Comparison of ENCODE assay signal across 20 cellular contexts in the genomic region with DNA sequence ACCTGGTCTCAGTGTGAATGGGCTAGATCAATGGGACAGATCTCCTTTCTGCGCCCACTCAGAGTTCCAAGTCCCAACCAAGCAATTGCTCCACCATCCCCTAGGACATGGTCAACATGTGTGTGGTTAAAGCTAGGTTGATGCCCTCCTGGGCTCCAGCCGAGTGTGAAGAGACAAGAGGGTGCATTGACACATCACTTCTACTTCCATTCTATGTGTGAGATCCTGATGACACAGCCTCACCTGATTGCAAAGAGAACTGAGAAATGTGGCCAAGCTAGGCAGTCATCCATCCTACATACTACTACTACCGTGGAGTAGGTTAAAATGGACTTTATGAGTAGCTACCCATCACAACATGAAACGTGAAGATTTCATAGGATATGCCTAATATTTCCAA.
"Had no signal": no experiment of that assay in that cellular context is flagged by ENCODE, and none has a peak within 500 bp of the region (broad histone marks: within the 10 kb centered on the region; RNA-seq: fewer than 3 reads in every experiment).

No MANE protein-coding gene starts in this region.

- H3K4me1 ChIP-seq: heart left ventricle, left lung, neural progenitor cell, spleen, tibial nerve had no signal

- H3K4me3 ChIP-seq: heart left ventricle, left lung, lung, neural progenitor cell, spleen, tibial nerve had no signal

- H3K36me3 ChIP-seq: heart left ventricle, left lung, neural progenitor cell, spleen, tibial nerve had no signal

- DNase-seq: activated CD4-positive, alpha-beta T cell treated with anti-CD3 and anti-CD28 coated beads for 36 hours; activated CD4-positive, CD25-positive, alpha-beta regulatory T cell; activated CD8-positive, alpha-beta memory T cell treated with anti-CD3 and anti-CD28 coated beads, Interleukin-2, amount 10 ng/mL, durations not matched to agents 7 days and 5 days; activated CD8-positive, alpha-beta T cell treated with anti-CD3 and anti-CD28 coated beads, Interleukin-2, amount 10 ng/mL, durations not matched to agents 7 days and 5 days; activated T-cell treated with anti-CD3 and anti-CD28 coated beads, Interleukin-2, amount 50 U/mL, for 48 hours; effector CD8-positive, alpha-beta T cell; heart left ventricle; kidney glomerular epithelial cell; left lung; mesendoderm; natural killer cell; right cardiac atrium; spleen; stimulated activated CD4-positive, alpha-beta T cell treated with anti-CD3 and anti-CD28 coated beads, Interleukin-2, amount 100 ng/mL, for 48 hours; stimulated activated naive CD4-positive, alpha-beta T cell treated with Interleukin-2 at 50 U/mL for 16 hours had no signal

- H2AFZ ChIP-seq: neural progenitor cell had no signal

- H3K4me2 ChIP-seq: neural progenitor cell had no signal

- H3K9me3 ChIP-seq: heart left ventricle, left lung, spleen, tibial nerve had no signal

- H3K27me3 ChIP-seq: heart left ventricle, left lung, neural progenitor cell, spleen, tibial nerve had no signal

- ATAC-seq: activated CD4-positive, alpha-beta T cell treated with anti-CD3 and anti-CD28 coated beads for 36 hours; activated CD8-positive, alpha-beta memory T cell treated with anti-CD3 and anti-CD28 coated beads, Interleukin-2, amount 10 ng/mL, durations not matched to agents 7 days and 5 days; activated CD8-positive, alpha-beta T cell treated with anti-CD3 and anti-CD28 coated beads, Interleukin-2, amount 10 ng/mL, durations not matched to agents 7 days and 5 days; heart left ventricle; left lung; natural killer cell; right cardiac atrium had no signal

- FAIRE-seq: colon, endometrium had no signal

- H3K27ac ChIP-seq: heart left ventricle, left lung, neural progenitor cell, spleen, tibial nerve had no signal

- H3K9ac ChIP-seq: neural progenitor cell had no signal
